24 cellular contexts compared by ENCODE assay signal in genomic region chr22:21856868-21857267, GRCh38.
"Had no signal": no experiment of that assay in that cellular context is flagged by ENCODE, and none has a peak within 500 bp of the region (broad histone marks: within the 10 kb centered on the region; RNA-seq: fewer than 3 reads in every experiment).

No MANE protein-coding gene starts in this region.

- H3K27ac ChIP-seq: uterus had no signal

- ATAC-seq: activated CD8-positive, alpha-beta memory T cell treated with anti-CD3 and anti-CD28 coated beads, Interleukin-2, amount 10 ng/mL, durations not matched to agents 7 days and 5 days; stimulated activated naive CD8-positive, alpha-beta T cell treated with anti-CD3 and anti-CD28 coated beads, Interleukin-15, Interleukin-2, amounts not matched to agents 100 U/mL and 50 U/mL, for 24 hours; WTC11 had no signal

- H3K27ac Mint-ChIP-seq: activated CD4-positive, alpha-beta memory T cell treated with anti-CD3 and anti-CD28 coated beads, Interleukin-2, amount 10 ng/mL, durations not matched to agents 7 days and 5 days; activated CD8-positive, alpha-beta memory T cell treated with anti-CD3 and anti-CD28 coated beads, Interleukin-2, amount 10 ng/mL, durations not matched to agents 7 days and 5 days; activated naive CD4-positive, alpha-beta T cell treated with anti-CD3 and anti-CD28 coated beads, Interleukin-2, amount 10 ng/mL, durations not matched to agents 7 days and 5 days; activated naive CD8-positive, alpha-beta T cell treated with anti-CD3 and anti-CD28 coated beads, Interleukin-2, amount 50 U/mL, for 24 hours; activated T-helper 2 cell treated with anti-CD3 and anti-CD28 coated beads, Interferon-gamma antibody, Interleukin-2, Interleukin-4, amounts not matched to agents 10 μg/mL and 5 μg/mL and 100 μg/mL, durations not matched to agents 14 hours and 24 hours and 36 hours; nephron; T-helper 2 cell treated with Interferon-gamma antibody and Interleukin-4, amounts not matched to agents 5 μg/mL and 100 μg/mL, for 36 hours had no signal

- H3K27me3 Mint-ChIP-seq: activated CD4-positive, alpha-beta memory T cell treated with anti-CD3 and anti-CD28 coated beads, Interleukin-2, amount 10 ng/mL, durations not matched to agents 7 days and 5 days; activated CD8-positive, alpha-beta memory T cell treated with anti-CD3 and anti-CD28 coated beads, Interleukin-2, amount 10 ng/mL, durations not matched to agents 7 days and 5 days; activated naive CD4-positive, alpha-beta T cell treated with anti-CD3 and anti-CD28 coated beads, Interleukin-2, amount 10 ng/mL, durations not matched to agents 7 days and 5 days; activated naive CD8-positive, alpha-beta T cell treated with anti-CD3 and anti-CD28 coated beads, Interleukin-2, amount 50 U/mL, for 24 hours; brain had no signal

- DNase-seq: activated CD4-positive, alpha-beta memory T cell treated with anti-CD3 and anti-CD28 coated beads, Interleukin-2, amount 10 ng/mL, durations not matched to agents 7 days and 5 days; activated CD4-positive, alpha-beta T cell treated with anti-CD3 and anti-CD28 coated beads for 4 hours; activated CD8-positive, alpha-beta memory T cell treated with anti-CD3 and anti-CD28 coated beads, Interleukin-2, amount 10 ng/mL, durations not matched to agents 7 days and 5 days; activated naive CD4-positive, alpha-beta T cell treated with anti-CD3 and anti-CD28 coated beads, Interleukin-2, amount 10 ng/mL, durations not matched to agents 7 days and 5 days; activated naive CD8-positive, alpha-beta T cell treated with anti-CD3 and anti-CD28 coated beads, Interleukin-2, amount 50 U/mL, for 24 hours; activated T-cell treated with anti-CD3 and anti-CD28 coated beads, Interleukin-2, amount 50 U/mL, for 1 hour; anterior cingulate cortex; caudate nucleus; dorsolateral prefrontal cortex; foreskin melanocyte; left cardiac atrium; nucleus accumbens; retina; stimulated activated CD4-positive, alpha-beta T cell treated with anti-CD3 and anti-CD28 coated beads, Interleukin-12 subunit alpha, Interleukin-12 subunit beta, amount 100 ng/mL, for 4 hours; stimulated activated CD4-positive, alpha-beta T cell treated with anti-CD3 and anti-CD28 coated beads, Interleukin-1b, Interleukin-23, amount 100 ng/mL, for 48 hours; stimulated activated CD8-positive, alpha-beta memory T cell treated with anti-CD3 and anti-CD28 coated beads, Interleukin-4, amount 100 ng/mL, for 48 hours; stimulated activated naive CD8-positive, alpha-beta T cell treated with anti-CD3 and anti-CD28 coated beads, Interleukin-15, Interleukin-2, amounts not matched to agents 100 U/mL and 50 U/mL, for 24 hours; uterus had no signal

- H3K27me3 ChIP-seq: dorsolateral prefrontal cortex, tibial nerve, uterus had no signal

- H3K4me3 Mint-ChIP-seq: activated CD4-positive, alpha-beta memory T cell treated with anti-CD3 and anti-CD28 coated beads, Interleukin-2, amount 10 ng/mL, durations not matched to agents 7 days and 5 days; activated CD8-positive, alpha-beta memory T cell treated with anti-CD3 and anti-CD28 coated beads, Interleukin-2, amount 10 ng/mL, durations not matched to agents 7 days and 5 days; activated naive CD4-positive, alpha-beta T cell treated with anti-CD3 and anti-CD28 coated beads, Interleukin-2, amount 10 ng/mL, durations not matched to agents 7 days and 5 days; activated naive CD8-positive, alpha-beta T cell treated with anti-CD3 and anti-CD28 coated beads, Interleukin-2, amount 50 U/mL, for 24 hours; nephron; T-helper 2 cell treated with Interferon-gamma antibody and Interleukin-4, amounts not matched to agents 5 μg/mL and 100 μg/mL, for 36 hours; WTC11 had no signal

- H3K9me3 ChIP-seq: tibial nerve, uterus had no signal

- H3K9me3 Mint-ChIP-seq: activated CD4-positive, alpha-beta memory T cell treated with anti-CD3 and anti-CD28 coated beads, Interleukin-2, amount 10 ng/mL, durations not matched to agents 7 days and 5 days; activated naive CD4-positive, alpha-beta T cell treated with anti-CD3 and anti-CD28 coated beads, Interleukin-2, amount 10 ng/mL, durations not matched to agents 7 days and 5 days; activated naive CD8-positive, alpha-beta T cell treated with anti-CD3 and anti-CD28 coated beads, Interleukin-2, amount 50 U/mL, for 24 hours; activated T-helper 2 cell treated with anti-CD3 and anti-CD28 coated beads, Interferon-gamma antibody, Interleukin-2, Interleukin-4, amounts not matched to agents 10 μg/mL and 5 μg/mL and 100 μg/mL, durations not matched to agents 14 hours and 24 hours and 36 hours; nephron; T-helper 2 cell treated with Interferon-gamma antibody and Interleukin-4, amounts not matched to agents 5 μg/mL and 100 μg/mL, for 36 hours; WTC11 had no signal

- H3K36me3 ChIP-seq: uterus had no signal

- H3K4me3 ChIP-seq: dorsolateral prefrontal cortex, tibial nerve, uterus had no signal
